Comparison of ENCODE assay signal across 24 cellular contexts in the genomic region with DNA sequence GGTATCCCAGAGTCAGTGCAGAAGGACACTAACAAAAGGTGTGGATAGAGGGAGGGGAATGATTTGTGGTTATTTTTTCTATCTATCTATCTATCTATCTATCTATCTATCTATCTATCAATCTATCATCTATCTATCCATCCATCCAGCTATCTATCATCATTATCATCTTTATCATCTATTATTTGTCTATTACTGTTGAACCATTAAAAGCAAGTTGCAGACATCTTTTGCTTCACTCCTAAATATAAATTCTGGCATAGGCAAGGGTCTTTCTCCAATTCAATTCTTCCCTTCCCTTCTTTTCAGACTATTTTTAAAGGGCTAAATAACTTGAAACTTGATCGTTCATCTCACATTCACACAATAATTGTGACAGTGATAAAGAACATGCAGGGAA. TPM values are rescaled to one million over a fixed set of nuclear protein-coding genes. Genes with fewer than 3 reads are reported as not detected.
"Had no signal": no experiment of that assay in that cellular context is flagged by ENCODE, and none has a peak within 500 bp of the region (broad histone marks: within the 10 kb centered on the region; RNA-seq: fewer than 3 reads in every experiment).

No MANE protein-coding gene starts in this region.

- H2AFZ ChIP-seq: hepatocyte had no signal

- H3K4me3 ChIP-seq: colonic mucosa, esophagus muscularis mucosa, gastroesophageal sphincter, heart left ventricle, hepatocyte, left lung, lower lobe of right lung, mucosa of descending colon had no signal

- ATAC-seq: foreskin keratinocyte, gastroesophageal sphincter, heart left ventricle, left cardiac atrium, left lung, left ventricle myocardium superior had no signal

- H3K9me3 Mint-ChIP-seq: dendritic cell treated with granulocyte-macrophage colony-stimulating factor and Interleukin-4, amounts not matched to agents 40 ng/mL and 50 ng/mL, for 4 days; immature natural killer cell; mesothelial cell of epicardium had no signal

- H3K4me2 ChIP-seq: hepatocyte had no signal

- H3K36me3 ChIP-seq: colonic mucosa, esophagus muscularis mucosa, gastroesophageal sphincter, heart left ventricle, left lung, lower lobe of right lung had no signal

- H3K27ac ChIP-seq: colonic mucosa, esophagus muscularis mucosa, foreskin keratinocyte, gastroesophageal sphincter, heart left ventricle, hepatocyte, left lung, lower lobe of right lung had no signal

- H3K27ac Mint-ChIP-seq: dendritic cell treated with granulocyte-macrophage colony-stimulating factor and Interleukin-4, amounts not matched to agents 40 ng/mL and 50 ng/mL, for 4 days; immature natural killer cell; mesothelial cell of epicardium; naive B cell had no signal

- H3K4me3 Mint-ChIP-seq: dendritic cell treated with granulocyte-macrophage colony-stimulating factor and Interleukin-4, amounts not matched to agents 40 ng/mL and 50 ng/mL, for 4 days; immature natural killer cell; mesothelial cell of epicardium; naive B cell had no signal

- H3K27me3 ChIP-seq: colonic mucosa, foreskin keratinocyte, hepatocyte had no signal

- H3K4me1 ChIP-seq: colonic mucosa, heart left ventricle, left lung, lower lobe of right lung had no signal

- H3K36me3 Mint-ChIP-seq: immature natural killer cell, mesothelial cell of epicardium had no signal

- H3K4me1 Mint-ChIP-seq: immature natural killer cell, mesothelial cell of epicardium, naive B cell had no signal

- DNase-seq: colonic mucosa; cortex of kidney; effector CD4-positive, alpha-beta T cell; effector memory CD4-positive, alpha-beta T cell; foreskin keratinocyte; heart left ventricle; hypothalamus; immature natural killer cell; left cardiac atrium; left lung; left ventricle myocardium superior; lower lobe of right lung; mesenchymal stem cell; mucosa of descending colon; naive B cell had no signal

- H3K9me3 ChIP-seq: colonic mucosa, esophagus muscularis mucosa, gastroesophageal sphincter, left lung, lower lobe of right lung, mucosa of descending colon had no signal

RNA-seq across cellular contexts. Expression of a gene that starts 10.0 kb away (rescaled TPM):
- total RNA-seq: endothelial cell of umbilical vein, epithelial cell of proximal tubule had no signal

RNA-seq across cellular contexts. Expression of a gene that starts 31.5 kb away (rescaled TPM):
- total RNA-seq: endothelial cell of umbilical vein, frontal cortex, lung microvascular endothelial cell had no signal
